In genomic region chr21:32131960-32132359, GRCh38 we compare ENCODE assay signal across 10 cellular contexts.
A peak's percentile ranks its signal among the peaks of the same experiment; 100 is the strongest.
DNase-seq lines count a peak whose midpoint lies in the region; ATAC-seq lines count a peak whose summit lies in the region.
"Had no signal": no experiment of that assay in that cellular context is flagged by ENCODE, and none has a peak within 500 bp of the region (broad histone marks: within the 10 kb centered on the region; RNA-seq: fewer than 3 reads in every experiment).

No MANE protein-coding gene starts in this region.

- no peak for ATAC-seq in HG03457 (IDR thresholded peaks at IDR 0.05; ENCODE audit: unreplicated experiment)

- DNase-seq in H4 (ENCODE audit: low spot score) (peak; percentile 75), RKO (ENCODE audit: low spot score) (peak; percentile 11), fibroblast of peridontal ligament (ENCODE audit: extremely low read depth) (peak; percentile 45), renal cortical epithelial cell (ENCODE audit: low read depth) (peak; percentile 37), midbrain (lab: John Stamatoyannopoulos, UW) (no peak), DMS79 (lab: John Stamatoyannopoulos, UW) (no peak)
- DNase-seq: activated CD4-positive, alpha-beta T cell treated with anti-CD3 and anti-CD28 coated beads, Interleukin-2, amount 50 U/mL, for 1 hour; activated naive CD4-positive, alpha-beta T cell; NCI-H345 had no signal

Comparison
In these comparisons a context has a peak if more than half of its experiments do, and no peak if none do; other contexts are left out.
1. DNase-seq: peak in H4 (single experiment), RKO (single experiment), fibroblast of peridontal ligament (single experiment) and renal cortical epithelial cell (single experiment); none in midbrain (single experiment) and DMS79 (single experiment).